ENCODE assay signal across 18 cellular contexts in genomic region chr7:121032645-121033460, GRCh38. TPM values are rescaled to one million over a fixed set of nuclear protein-coding genes. Genes with fewer than 3 reads are reported as not detected.
DNase-seq lines count a peak whose midpoint lies in the region; ATAC-seq and TF ChIP-seq lines count a peak whose summit lies in the region.
"Had no signal": no experiment of that assay in that cellular context is flagged by ENCODE, and none has a peak within 500 bp of the region (broad histone marks: within the 10 kb centered on the region; RNA-seq: fewer than 3 reads in every experiment).

No MANE protein-coding gene starts in this region.

- H3K27me3 ChIP-seq in IMR-90 (ENCODE audit: control insufficient read depth, insufficient read depth, low read length) (no peaks in the 10 kb centered on the region), brain microvascular endothelial cell (replicated peaks) (no peaks in the 10 kb centered on the region), neuronal stem cell (ENCODE audit: control insufficient read depth in 3 of 3, insufficient read depth in 3 of 3, low read depth in 1 of 3, low read length in 3 of 3) (no peaks in the 10 kb centered on the region)
- H3K27me3 ChIP-seq: colonic mucosa, esophagus muscularis mucosa, stomach had no signal

- H3K23ac ChIP-seq in IMR-90 (ENCODE audit: low read depth, low read length) (peak overlapping the region; percentile 24; the same call in 1 of the 2 replicates), neuronal stem cell (ENCODE audit: low read depth, low read length, poor library complexity) (no peak overlapping the region)

- no CpG with 5 or more reads among the region's 7 CpGs for WGBS in IMR-90 (ENCODE audit: extremely low coverage in 2 of 2, insufficient read length in 1 of 2), 2 experiments
- WGBS in neuronal stem cell (ENCODE audit: extremely low coverage in 2 of 2, insufficient read length in 2 of 2, insufficient replicate concordance in 1 of 2), 2 donors: no CpG with 5 or more reads among the region's 7 CpGs

- DNase-seq in EL (peak; percentile 44), IMR-90 (peak; percentile 18), brain microvascular endothelial cell (no peak), neuronal stem cell (ENCODE audit: low spot score) (no peak), OCI-M2 (lab: John Stamatoyannopoulos, UW; ENCODE audit: unreplicated experiment) (no peak), NCI-H446 treated with DMSO at 0.1 percent for 48 hours (lab: John Stamatoyannopoulos, UW) (no peak), LoVo (ENCODE audit: low spot score) (no peak)
- DNase-seq: activated CD4-positive, alpha-beta T cell treated with anti-CD3 and anti-CD28 coated beads for 48 hours; activated T-cell treated with anti-CD3 and anti-CD28 coated beads, Interleukin-2, amount 50 U/mL, for 48 hours; colonic mucosa; hypothalamus; MV-4-11; stomach; T-helper 17 cell had no signal

- no peak overlapping the region for H3K27ac ChIP-seq in IMR-90 (ENCODE audit: insufficient read depth, low read length)
- peak overlapping the region; percentile 21 for H3K27ac ChIP-seq in brain microvascular endothelial cell
- H3K27ac ChIP-seq in neuronal stem cell (replicated peaks; ENCODE audit: low read length): no peak overlapping the region
- H3K27ac ChIP-seq: colonic mucosa, esophagus muscularis mucosa had no signal

- no peaks in the 10 kb centered on the region for H4K20me1 ChIP-seq in IMR-90 (ENCODE audit: insufficient read depth, low read length)

- H2AFZ ChIP-seq in IMR-90 (replicated peaks; ENCODE audit: low read length, poor library complexity) (no peak overlapping the region), neuronal stem cell (ENCODE audit: low read length) (peak overlapping the region; percentile 47)

- H3K79me1 ChIP-seq in IMR-90 (ENCODE audit: low read depth in 1 of 2, low read length in 2 of 2) (peaks cover 13 to 46% of the 10 kb centered on the region in 2 experiments), neuronal stem cell (ENCODE audit: low read depth, low read length) (no peaks in the 10 kb centered on the region)

- H4K8ac ChIP-seq in IMR-90 (ENCODE audit: low read depth in 2 of 2, low read length in 2 of 2) (0 out of 4 replicates have a peak overlapping the region, but pooled peaks of 1 of the 2 experiments have one; percentile 4), neuronal stem cell (ENCODE audit: low read depth, low read length) (no peak overlapping the region)

- H4K5ac ChIP-seq in IMR-90 (ENCODE audit: low read depth, low read length): peak overlapping the region; percentile 72; the same call in 1 of the 2 replicates

- CTCF ChIA-PET in IMR-90 (lab: Yijun Ruan, JAX): no interaction called here

- dilution Hi-C loops in IMR-90 (cut with HindIII; ENCODE audit: low sequenced_read_pairs, unreplicated experiment): no loop called here

- H3K4me3 ChIP-seq in IMR-90 (ENCODE audit: insufficient read depth, low read depth, low read length) (no peak overlapping the region), brain microvascular endothelial cell (ENCODE audit: low read depth, low read length) (no peak overlapping the region), neuronal stem cell (ENCODE audit: low read length in 2 of 2) (no peak overlapping the region)
- H3K4me3 ChIP-seq: colonic mucosa, esophagus muscularis mucosa, lung, stomach had no signal

- H4K91ac ChIP-seq in IMR-90 (ENCODE audit: insufficient read depth, low read depth, low read length) (no peak overlapping the region), neuronal stem cell (ENCODE audit: low read depth, low read length, poor library complexity) (no peak overlapping the region)

- H3K9me1 ChIP-seq in IMR-90 (ENCODE audit: insufficient read depth, low read length): no peaks in the 10 kb centered on the region

- H3K4me2 ChIP-seq in IMR-90 (ENCODE audit: low read depth, low read length) (peak overlapping the region; percentile 45; the same call in 1 of the 2 replicates), neuronal stem cell (ENCODE audit: insufficient read depth, low read length, poor library complexity, severe bottlenecking) (no peak overlapping the region)

- H2BK5ac ChIP-seq in IMR-90 (ENCODE audit: low read depth, low read length, poor library complexity, severe bottlenecking): peak overlapping the region; percentile 44
- no peak overlapping the region for H2BK5ac ChIP-seq in neuronal stem cell (ENCODE audit: low read length)

- H3K56ac ChIP-seq in IMR-90 (ENCODE audit: extremely low read depth, insufficient read depth, low read length): no peak overlapping the region

- H3K4ac ChIP-seq in IMR-90 (ENCODE audit: low read depth, low read length): 0 out of 2 replicates have a peak overlapping the region, but pooled peaks have one; percentile 7
- H3K4ac ChIP-seq in neuronal stem cell (ENCODE audit: low read length): no peak overlapping the region

- ATAC-seq in IMR-90 (ENCODE audit: low read depth) (no peak; the same call in 1 of the 2 replicates), GM21619 (IDR thresholded peaks at IDR 0.05; ENCODE audit: unreplicated experiment) (no peak)
- ATAC-seq: Panc1, T-helper 17 cell had no signal

- H2AK5ac ChIP-seq in IMR-90 (ENCODE audit: low read depth, low read length): no peak overlapping the region
- no peak overlapping the region for H2AK5ac ChIP-seq in neuronal stem cell (ENCODE audit: low read depth, low read length)

- H2BK20ac ChIP-seq in IMR-90 (ENCODE audit: low read depth, low read length): no peak overlapping the region

- no TSS peak for BruUV-seq in IMR-90 (replicated peaks; lab: Mats Ljungman, UMichigan)

- H3K4me1 ChIP-seq in IMR-90 (ENCODE audit: control insufficient read depth, insufficient read depth, low read length) (peaks cover 7% of the 10 kb centered on the region; the same call in 1 of the 2 replicates), neuronal stem cell (ENCODE audit: control insufficient read depth in 2 of 2, insufficient read depth in 1 of 2, low read depth in 1 of 2, low read length in 2 of 2) (peaks cover 0 to 3% of the 10 kb centered on the region in 2 donors)
- H3K4me1 ChIP-seq: colonic mucosa had no signal

- POLR2A ChIA-PET in IMR-90 (lab: Charles Lee; ENCODE audit: unreplicated experiment): no interaction called here

- H3K36me3 ChIP-seq in IMR-90 (ENCODE audit: control insufficient read depth, insufficient read depth, low read length): no peaks in the 10 kb centered on the region
- H3K36me3 ChIP-seq in brain microvascular endothelial cell (replicated peaks): no peaks in the 10 kb centered on the region
- no peaks in the 10 kb centered on the region for H3K36me3 ChIP-seq in neuronal stem cell (replicated peaks in 1 of 2; ENCODE audit: control insufficient read depth in 2 of 2, insufficient read depth in 2 of 2, low read length in 2 of 2)
- H3K36me3 ChIP-seq: colonic mucosa, esophagus muscularis mucosa, stomach had no signal

- H2BK120ac ChIP-seq in IMR-90 (ENCODE audit: low read depth, low read length): no peak overlapping the region; the same call in 1 of the 2 replicates
- H2BK120ac ChIP-seq in neuronal stem cell (ENCODE audit: low read depth, low read length): no peak overlapping the region

- H3K14ac ChIP-seq in IMR-90 (replicated peaks; ENCODE audit: low read depth, low read length) (peak overlapping the region; percentile 14), neuronal stem cell (ENCODE audit: low read length) (no peak overlapping the region)

- H3K9me3 ChIP-seq in IMR-90 (ENCODE audit: control insufficient read depth, insufficient read depth, low read length) (no peaks in the 10 kb centered on the region), neuronal stem cell (replicated peaks in 1 of 2; ENCODE audit: control insufficient read depth in 2 of 2, insufficient read depth in 1 of 2, low read depth in 1 of 2, low read length in 2 of 2) (no peaks in the 10 kb centered on the region)
- H3K9me3 ChIP-seq: colonic mucosa, esophagus muscularis mucosa, stomach had no signal

- in situ Hi-C loops in IMR-90 (cut with MboI; ENCODE audit: low sequenced_read_pairs): no loop called here
- in situ Hi-C loops in brain microvascular endothelial cell (cut with HindIII; ENCODE audit: low pct_ligation_motif_present, low sequenced_read_pairs): no loop called here

- H3K18ac ChIP-seq in IMR-90 (ENCODE audit: low read depth, low read length) (peak overlapping the region; percentile 44; the same call in 1 of the 2 replicates), neuronal stem cell (ENCODE audit: low read length) (no peak overlapping the region)

- H2BK12ac ChIP-seq in neuronal stem cell (ENCODE audit: low read length): no peak overlapping the region

- H2AK9ac ChIP-seq in IMR-90 (replicated peaks; ENCODE audit: low read depth, low read length, poor library complexity): no peak overlapping the region

- intact Hi-C loops in IMR-90 (cut with micrococcal nuclease): loop anchor here (1.0 kb wide), 1 partner anchor 8 kb away; no protein-coding TSS in a partner anchor

- no peak for TF ChIP-seq CTCF in IMR-90 (conservative IDR thresholded peaks at IDR 0.05; ENCODE audit: low read depth, low read length)
- no peak for TF ChIP-seq CTCF in brain microvascular endothelial cell (IDR thresholded peaks at IDR 0.05; ENCODE audit: low read depth, low read length, missing control alignments)

- TF ChIP-seq POLR2A in IMR-90 (IDR thresholded peaks at IDR 0.05; ENCODE audit: low read depth, low read length): no peak

- no peak overlapping the region for H2BK15ac ChIP-seq in IMR-90 (ENCODE audit: low read depth, low read length)
- no peak overlapping the region for H2BK15ac ChIP-seq in neuronal stem cell (ENCODE audit: low read length)

- no peak for TF ChIP-seq RAD21 in IMR-90 (IDR thresholded peaks at IDR 0.05; ENCODE audit: low read length)

- H3K9ac ChIP-seq in IMR-90 (ENCODE audit: low read depth, low read length): no peak overlapping the region
- H3K9ac ChIP-seq in neuronal stem cell (ENCODE audit: low read depth, low read length, poor library complexity): no peak overlapping the region

TF ChIP-seq in IMR-90, 13 proteins besides CTCF, POLR2A, EP300 and RAD21 (continues in another document):
- TF ChIP-seq SMC3 (IDR thresholded peaks at IDR 0.05; ENCODE audit: low read depth, low read length) (no peak), BHLHE40 (IDR thresholded peaks at IDR 0.05; ENCODE audit: low read depth, low read length) (no peak), MAFK (IDR thresholded peaks at IDR 0.05; ENCODE audit: low read depth, low read length) (no peak), MAZ (IDR thresholded peaks at IDR 0.05; ENCODE audit: borderline replicate concordance, low read depth, low read length) (no peak), RCOR1 (IDR thresholded peaks at IDR 0.05; ENCODE audit: insufficient replicate concordance, low read length) (no peak), MXI1 (IDR thresholded peaks at IDR 0.05; ENCODE audit: borderline replicate concordance, low read depth, low read length) (no peak), RFX5 (IDR thresholded peaks at IDR 0.05; ENCODE audit: low read depth, low read length) (no peak), CHD1 (IDR thresholded peaks at IDR 0.05; ENCODE audit: low read depth, low read length) (no peak), NFE2L2 (IDR thresholded peaks at IDR 0.05; ENCODE audit: low read depth, low read length) (no peak)

RNA-seq across cellular contexts. Expression of gene CPED1, which starts 44.3 kb away (rescaled TPM):
- total RNA-seq in IMR-90 (2012; rRNA removed): 96.8 and 102 TPM in 2 replicates
- polyA plus RNA-seq in IMR-90 (2012; rRNA removed): 28.7 and 31.2 TPM in 2 replicates
- 11.9 and 18.5 TPM in 2 replicates for polyA plus RNA-seq in IMR-90 (2012; cell fraction: cytosol; rRNA removed)
- 9.1 and 28.6 TPM in 2 replicates for polyA plus RNA-seq in IMR-90 (2012; cell fraction: nucleus; rRNA removed; ENCODE audit: low replicate concordance)
- polyA plus RNA-seq in neuronal stem cell (2013, experiment 1 of 2): 0.01 TPM
- not detected for polyA plus RNA-seq in neuronal stem cell (2013, experiment 2 of 2)

Comparison
In these comparisons a context has a peak if more than half of its experiments do, and no peak if none do; other contexts are left out.
1. DNase-seq: peak in EL (single experiment) and IMR-90 (single experiment); none in brain microvascular endothelial cell (single experiment), neuronal stem cell (single experiment), OCI-M2 (single experiment), NCI-H446 treated with DMSO at 0.1 percent for 48 hours (single experiment) and LoVo (single experiment).